Comparison of ENCODE assay signal across 1 cellular context in the genomic region with DNA sequence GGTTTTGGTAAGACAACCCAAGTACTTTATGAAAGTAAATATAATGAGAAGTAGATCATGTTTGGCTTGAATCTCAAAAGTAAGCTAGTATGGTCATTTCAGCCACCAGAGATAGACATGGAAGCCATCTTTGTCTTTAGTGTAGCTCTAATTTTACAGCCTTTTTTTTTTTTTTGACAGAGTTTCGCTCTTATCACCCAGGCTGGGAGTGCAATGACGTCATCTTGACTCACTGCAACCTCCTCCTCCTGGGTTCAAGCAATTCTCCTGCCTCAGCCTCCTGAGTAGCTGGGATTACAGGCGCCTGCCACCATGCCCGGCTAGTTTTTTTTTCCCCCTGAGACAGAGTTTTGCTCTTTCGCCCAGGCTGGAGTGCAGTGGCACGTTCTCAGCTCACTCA.
A peak's percentile ranks its signal among the peaks of the same experiment; 100 is the strongest.
TF ChIP-seq lines count a peak whose summit lies in the region.
"Not testable (repeated sequence)": the region's sequence is repeated elsewhere in the genome, so short reads cannot be mapped to it uniquely, and the experiment has no call there.

No MANE protein-coding gene starts in this region.

TF ChIP-seq in K562, 482 proteins besides CTCF, POLR2A, EP300 and RAD21 (continued from another document):
- TF ChIP-seq ZNF384 (IDR thresholded peaks at IDR 0.05; ENCODE audit: low read depth, low read length) (peak; percentile 86), ARID1B (IDR thresholded peaks at IDR 0.05) (peak; percentile 46; the same call in 1 of the 2 replicates), JUN (IDR thresholded peaks at IDR 0.05; ENCODE audit: borderline replicate concordance, low read depth, low read length) (peak; percentile 85), ATF7 (IDR thresholded peaks at IDR 0.05) (peak; percentile 98), DPF2 (IDR thresholded peaks at IDR 0.05) (peak; percentile 48), FOSL1 (tag; conservative IDR thresholded peaks at IDR 0.05) (peak; percentile 84), CREM (IDR thresholded peaks at IDR 0.05; ENCODE audit: low read depth) (peak; percentile 71), ATF1 (tag; IDR thresholded peaks at IDR 0.05) (peak; percentile 77), SMARCA4 (IDR thresholded peaks at IDR 0.05) (peak; percentile 51), CREB1 (IDR thresholded peaks at IDR 0.05) (peak; percentile 21; the same call in 1 of the 2 replicates), JUNB (CRISPR knock-in tag; conservative IDR thresholded peaks at IDR 0.05) (peak; percentile 60)
- TF ChIP-seq JUN (CRISPR knock-in tag; IDR thresholded peaks at IDR 0.05; ENCODE audit: borderline replicate concordance); ATF1 (CRISPR knock-in tag; IDR thresholded peaks at IDR 0.05); CREB1 (CRISPR knock-in tag; IDR thresholded peaks at IDR 0.05): not testable (repeated sequence)
- TF ChIP-seq, protein P1, sequence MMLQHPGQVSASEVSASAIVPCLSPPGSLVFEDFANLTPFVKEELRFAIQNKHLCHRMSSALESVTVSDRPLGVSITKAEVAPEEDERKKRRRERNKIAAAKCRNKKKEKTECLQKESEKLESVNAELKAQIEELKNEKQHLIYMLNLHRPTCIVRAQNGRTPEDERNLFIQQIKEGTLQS (IDR thresholded peaks at IDR 0.05) = peak; percentile 98
- TF ChIP-seq, protein P1 (CRISPR knock-in tag; conservative IDR thresholded peaks at IDR 0.05) = not testable (repeated sequence)
